ENCODE assay signal across 9 cellular contexts in the genomic region with DNA sequence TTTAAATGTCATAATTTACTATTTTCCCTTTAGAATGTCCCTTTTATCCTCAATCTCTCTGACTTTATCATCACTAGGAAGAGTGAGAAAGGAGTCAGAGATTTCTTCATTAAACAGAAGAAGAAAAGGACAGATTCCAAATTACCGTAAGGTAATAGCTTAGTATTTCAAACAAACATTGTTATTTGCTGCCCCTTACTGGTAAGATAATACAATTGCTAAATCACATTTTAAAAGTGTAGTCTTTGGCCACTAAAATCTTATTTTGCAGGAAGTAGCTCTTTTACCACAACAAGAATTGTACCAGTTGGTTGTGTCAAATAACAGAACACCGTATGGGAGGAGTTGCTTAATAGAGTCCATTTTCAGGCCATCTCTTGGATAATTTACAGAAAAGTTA. TPM values are rescaled to one million over a fixed set of nuclear protein-coding genes. Genes with fewer than 3 reads are reported as not detected.
DNase-seq lines count a peak whose midpoint lies in the region; ATAC-seq and TF ChIP-seq lines count a peak whose summit lies in the region.
"Had no signal": no experiment of that assay in that cellular context is flagged by ENCODE, and none has a peak within 500 bp of the region (broad histone marks: within the 10 kb centered on the region; RNA-seq: fewer than 3 reads in every experiment).

No MANE protein-coding gene starts in this region.

- H3K4me3 ChIP-seq in tibial artery (no peak overlapping the region), MG63 (no peak overlapping the region)
- H3K4me3 ChIP-seq: skin epidermis had no signal

- H3K4me3 Mint-ChIP-seq in glutamatergic neuron (ENCODE audit: unreplicated experiment): no peak overlapping the region

- H3K27ac ChIP-seq in tibial artery: no peak overlapping the region
- H3K27ac ChIP-seq: skin epidermis had no signal

- no peaks in the 10 kb centered on the region for H3K4me1 ChIP-seq in tibial artery

- no peaks in the 10 kb centered on the region for H3K36me3 ChIP-seq in tibial artery
- no peaks in the 10 kb centered on the region for H3K36me3 ChIP-seq in MG63

- no peaks in the 10 kb centered on the region for H3K4me1 Mint-ChIP-seq in glutamatergic neuron (ENCODE audit: low read depth, unreplicated experiment)

- H3K36me3 Mint-ChIP-seq in glutamatergic neuron (ENCODE audit: unreplicated experiment): no peaks in the 10 kb centered on the region

- no peaks in the 10 kb centered on the region for H3K27me3 Mint-ChIP-seq in glutamatergic neuron (ENCODE audit: unreplicated experiment)

- no peaks in the 10 kb centered on the region for H3K27me3 ChIP-seq in tibial artery
- no peaks in the 10 kb centered on the region for H3K27me3 ChIP-seq in MG63

- TF ChIP-seq CTCF in GM10266 (IDR thresholded peaks at IDR 0.05; ENCODE audit: control insufficient read depth, insufficient read depth, low read depth, missing control alignments) (peak; percentile 42), tibial artery (IDR thresholded peaks at IDR 0.05) (peak; percentile 14 to 19), glutamatergic neuron (IDR thresholded peaks at IDR 0.05; ENCODE audit: partially characterized antibody, unreplicated experiment) (no peak)

- no peak overlapping the region for H3K27ac Mint-ChIP-seq in glutamatergic neuron (ENCODE audit: unreplicated experiment)

- no peaks in the 10 kb centered on the region for H3K9me3 Mint-ChIP-seq in glutamatergic neuron (ENCODE audit: unreplicated experiment)

- H3K9me3 ChIP-seq in tibial artery (no peaks in the 10 kb centered on the region), MG63 (no peaks in the 10 kb centered on the region)

- peak; percentile 39 for ATAC-seq in HG02678 (IDR thresholded peaks at IDR 0.05; ENCODE audit: unreplicated experiment)

- intact Hi-C loops in tibial artery (cut with DNase I; ENCODE audit: low total_unique reads): no loop called here

- DNase-seq in GM10266 (ENCODE audit: extremely low spot score) (no peak), RPMI7951 (ENCODE audit: low read depth) (peak; percentile 50), fibroblast of the conjunctiva (ENCODE audit: low read depth) (peak; percentile 12), tibial artery (no peak), MG63 (no peak), putamen (ENCODE audit: low spot score) (no peak), glutamatergic neuron (no peak)

RNA-seq across cellular contexts. Expression of a gene that starts 53.7 kb away (rescaled TPM):
- 82.3 and 94.9 TPM in 2 replicates for total RNA-seq in RPMI7951 (2014; rRNA removed; shearing (Covaris generic))
- total RNA-seq in MG63 (2014; rRNA removed; shearing (Covaris generic); ENCODE audit: low replicate concordance): 4.7 and 4.8 TPM in 2 replicates
- 57.1 TPM for total RNA-seq in glutamatergic neuron (ENCODE audit: unreplicated experiment)

RNA-seq across cellular contexts. Expression of a gene that starts 54.0 kb away (rescaled TPM):
- 17.3 and 18.1 TPM in 2 replicates for total RNA-seq in RPMI7951 (2014; rRNA removed; shearing (Covaris generic))
- 3.1 and 6.7 TPM in 2 replicates for total RNA-seq in MG63 (2014; rRNA removed; shearing (Covaris generic); ENCODE audit: low replicate concordance)
- total RNA-seq in glutamatergic neuron (ENCODE audit: unreplicated experiment): 11.8 TPM

Comparison
In these comparisons a context has a peak if more than half of its experiments do, and no peak if none do; other contexts are left out.
1. DNase-seq: peak in RPMI7951 (single experiment) and fibroblast of the conjunctiva (single experiment); none in GM10266 (single experiment), tibial artery (0 of 2), MG63 (single experiment), putamen (single experiment) and glutamatergic neuron (single experiment).